10 cellular contexts compared by ENCODE assay signal in the genomic region with DNA sequence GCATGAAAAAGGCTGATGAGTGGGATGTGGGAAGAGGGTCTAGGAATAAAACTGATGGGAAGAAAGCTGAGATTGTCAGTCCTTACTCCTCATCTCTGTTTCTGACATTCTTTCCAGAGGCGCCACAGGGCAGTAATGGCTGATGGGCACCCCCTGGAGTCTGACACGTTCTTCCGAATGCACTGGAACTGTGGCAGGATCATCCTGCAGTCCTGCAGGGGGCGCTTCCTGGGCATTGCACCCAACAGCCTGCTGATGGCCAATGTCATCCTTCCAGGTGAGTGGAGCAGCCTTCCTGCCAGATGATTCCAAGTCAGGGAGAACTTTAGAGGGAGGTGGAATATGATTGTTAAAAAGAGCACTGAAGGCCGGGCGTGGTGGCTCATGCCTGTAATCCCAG.
DNase-seq lines count a peak whose midpoint lies in the region; ATAC-seq and TF ChIP-seq lines count a peak whose summit lies in the region.
"Had no signal": no experiment of that assay in that cellular context is flagged by ENCODE, and none has a peak within 500 bp of the region (broad histone marks: within the 10 kb centered on the region; RNA-seq: fewer than 3 reads in every experiment).

No MANE protein-coding gene starts in this region.

- H3K27ac ChIP-seq in OCI-LY1 (ENCODE audit: low read depth, low read length, poor library complexity, severe bottlenecking), result no peak overlapping the region
- H3K27ac ChIP-seq: ovary had no signal

- no peaks in the 10 kb centered on the region for H3K79me2 ChIP-seq in OCI-LY1 (ENCODE audit: insufficient read depth, low read length)

- peak; percentile 63 for DNase-seq in DMS 273 (lab: John Stamatoyannopoulos, UW; ENCODE audit: unreplicated experiment)
- no peak for DNase-seq in DMS 273 treated with DMSO at 0.1 percent for 48 hours (lab: John Stamatoyannopoulos, UW)
- peak; percentile 29 for DNase-seq in kidney tubule cell (ENCODE audit: low spot score)
- DNase-seq in LoVo (ENCODE audit: low spot score), result no peak
- DNase-seq: amygdala, hippocampal formation, ovary had no signal

- H3K9ac ChIP-seq in OCI-LY1 (ENCODE audit: low read length), result no peak overlapping the region

- no peak overlapping the region for H2AFZ ChIP-seq in OCI-LY1 (ENCODE audit: low read length)

- no peaks in the 10 kb centered on the region for H3K9me3 ChIP-seq in OCI-LY1 (ENCODE audit: low read length)
- H3K9me3 ChIP-seq: ovary had no signal

- peak; percentile 69 for TF ChIP-seq CTCF in OCI-LY1 (IDR thresholded peaks at IDR 0.05; ENCODE audit: low read length)

- no peak overlapping the region for H3K4me3 ChIP-seq in OCI-LY1 (ENCODE audit: low read depth, low read length, poor library complexity, severe bottlenecking)
- H3K4me3 ChIP-seq: ovary had no signal

- H4K20me1 ChIP-seq in OCI-LY1 (ENCODE audit: insufficient read depth, low read length), result no peaks in the 10 kb centered on the region

- H3K27me3 ChIP-seq in OCI-LY1 (ENCODE audit: insufficient read depth, low read length), result no peaks in the 10 kb centered on the region; the same call in 1 of the 2 replicates
- H3K27me3 ChIP-seq: ovary had no signal

- H3K9me2 ChIP-seq in OCI-LY1 (ENCODE audit: low read depth, low read length), result no peaks in the 10 kb centered on the region

- H3K4me1 ChIP-seq in OCI-LY1 (ENCODE audit: insufficient read depth, low read length, severe bottlenecking), result no peaks in the 10 kb centered on the region

- no peak overlapping the region for H3K4me2 ChIP-seq in OCI-LY1 (ENCODE audit: low read length)

- no peak for ATAC-seq in HG02763 (IDR thresholded peaks at IDR 0.05; ENCODE audit: unreplicated experiment)
- ATAC-seq: activated CD4-positive, CD25-positive, alpha-beta regulatory T cell treated with anti-CD3 and anti-CD28 coated beads, Interleukin-2, amount 50 U/mL, for 24 hours had no signal

- H3F3A ChIP-seq in OCI-LY1 (ENCODE audit: insufficient read depth, low read length), result no peaks in the 10 kb centered on the region

- no peaks in the 10 kb centered on the region for H3K36me3 ChIP-seq in OCI-LY1 (ENCODE audit: insufficient read depth, low read length)
- H3K36me3 ChIP-seq: ovary had no signal

Comparison
In these comparisons a context has a peak if more than half of its experiments do, and no peak if none do; other contexts are left out.
1. DNase-seq: peak in DMS 273 (single experiment) and kidney tubule cell (single experiment); none in DMS 273 treated with DMSO at 0.1 percent for 48 hours (single experiment) and LoVo (single experiment).